Comparison of ENCODE assay signal across 12 cellular contexts in genomic region chr7:90242369-90243168, GRCh38. TPM values are rescaled to one million over a fixed set of nuclear protein-coding genes. Genes with fewer than 3 reads are reported as not detected.
DNase-seq lines count a peak whose midpoint lies in the region; ATAC-seq and TF ChIP-seq lines count a peak whose summit lies in the region.
"Had no signal": no experiment of that assay in that cellular context is flagged by ENCODE, and none has a peak within 500 bp of the region (broad histone marks: within the 10 kb centered on the region; RNA-seq: fewer than 3 reads in every experiment).

No MANE protein-coding gene starts in this region.

- H3K4me2 ChIP-seq in hepatocyte, result peak overlapping the region; percentile 39

- no peaks in the 10 kb centered on the region for H3K36me3 ChIP-seq in hepatocyte (replicated peaks; ENCODE audit: insufficient read depth, low read depth)
- H3K36me3 ChIP-seq: adrenal gland had no signal

- H3K4me1 ChIP-seq in hepatocyte (ENCODE audit: insufficient read depth), result no peaks in the 10 kb centered on the region

- intact Hi-C loops in sciatic nerve (cut with DNase I), result no loop called here

- no peaks in the 10 kb centered on the region for H3K79me2 ChIP-seq in hepatocyte

- DNase-seq in hepatocyte (ENCODE audit: low spot score) (peak; percentile 42), sciatic nerve (ENCODE audit: low spot score) (no peak), T-helper 1 cell (no peak), NCI-H2196 treated with DMSO at 0.1 percent for 48 hours (lab: John Stamatoyannopoulos, UW; ENCODE audit: unreplicated experiment) (no peak)
- DNase-seq in stimulated activated naive CD8-positive, alpha-beta T cell treated with anti-CD3 and anti-CD28 coated beads, Interleukin-15, Interleukin-2, amounts not matched to agents 100 U/mL and 50 U/mL, for 24 hours, result no peak
- DNase-seq: activated CD8-positive, alpha-beta T cell treated with anti-CD3 and anti-CD28 coated beads, Interleukin-2, amount 10 ng/mL, durations not matched to agents 7 days and 5 days; adrenal gland; effector CD8-positive, alpha-beta T cell; NCI-H2227 treated with DMSO at 0.1 percent for 48 hours had no signal

- no peak for TF ChIP-seq CTCF in hepatocyte (IDR thresholded peaks at IDR 0.05; ENCODE audit: poor library complexity)

- peak overlapping the region; percentile 77 for H3K27ac ChIP-seq in hepatocyte
- H3K27ac ChIP-seq: adrenal gland had no signal

- WGBS in hepatocyte (ENCODE audit: low lambda C conversion rate, missing lambda C conversion rate), result 75% methylated on average over 3 of the region's 3 CpGs

- no peaks in the 10 kb centered on the region for H3K27me3 ChIP-seq in hepatocyte
- H3K27me3 ChIP-seq: adrenal gland had no signal

- H3K4me3 ChIP-seq in hepatocyte, result no peak overlapping the region
- H3K4me3 ChIP-seq: adrenal gland had no signal

- no peaks in the 10 kb centered on the region for H3K9me3 ChIP-seq in hepatocyte (ENCODE audit: low read depth)
- H3K9me3 ChIP-seq: adrenal gland had no signal

- ATAC-seq in GM18517 (IDR thresholded peaks at IDR 0.05; ENCODE audit: unreplicated experiment) (peak; percentile 79), GM21526 (IDR thresholded peaks at IDR 0.05; ENCODE audit: low FRiP score, unreplicated experiment) (peak; percentile 87), HG03175 (IDR thresholded peaks at IDR 0.05; ENCODE audit: unreplicated experiment) (peak; percentile 54), sciatic nerve (no peak)
- no peak for ATAC-seq in stimulated activated naive CD8-positive, alpha-beta T cell treated with anti-CD3 and anti-CD28 coated beads, Interleukin-15, Interleukin-2, amounts not matched to agents 100 U/mL and 50 U/mL, for 24 hours
- ATAC-seq: activated CD8-positive, alpha-beta T cell treated with anti-CD3 and anti-CD28 coated beads, Interleukin-2, amount 10 ng/mL, durations not matched to agents 7 days and 5 days had no signal

- no peaks in the 10 kb centered on the region for H3K9me2 ChIP-seq in hepatocyte (replicated peaks; ENCODE audit: insufficient read depth)

- H4K20me1 ChIP-seq in hepatocyte (ENCODE audit: insufficient read depth, poor library complexity, severe bottlenecking), result no peaks in the 10 kb centered on the region

- H2AFZ ChIP-seq in hepatocyte, result no peak overlapping the region

RNA-seq across cellular contexts. Expression of gene CFAP69, which starts 2.4 kb away (rescaled TPM):
- total RNA-seq in hepatocyte (4.3 and 7.3 TPM in 2 replicates), sciatic nerve (36.1 TPM)
- 1.6 and 1.7 TPM in 2 replicates for polyA plus RNA-seq in hepatocyte

RNA-seq across cellular contexts. Expression of gene STEAP2, which starts 31.0 kb away (rescaled TPM):
- total RNA-seq in hepatocyte (8.3 and 9.3 TPM in 2 replicates), sciatic nerve (65.2 TPM)
- polyA plus RNA-seq in hepatocyte, result 2.4 and 3.4 TPM in 2 replicates
- total RNA-seq: activated CD8-positive, alpha-beta T cell treated with anti-CD3 and anti-CD28 coated beads, Interleukin-2, amount 10 ng/mL, durations not matched to agents 7 days and 5 days had no signal

Comparison
In these comparisons a context has a peak if more than half of its experiments do, and no peak if none do; other contexts are left out.
1. ATAC-seq: peak in GM18517 (single experiment), GM21526 (single experiment) and HG03175 (single experiment); none in sciatic nerve (single experiment) and stimulated activated naive CD8-positive, alpha-beta T cell treated with anti-CD3 and anti-CD28 coated beads, Interleukin-15, Interleukin-2, amounts not matched to agents 100 U/mL and 50 U/mL, for 24 hours (single experiment).